ENCODE assay signal across 18 cellular contexts in the genomic region with DNA sequence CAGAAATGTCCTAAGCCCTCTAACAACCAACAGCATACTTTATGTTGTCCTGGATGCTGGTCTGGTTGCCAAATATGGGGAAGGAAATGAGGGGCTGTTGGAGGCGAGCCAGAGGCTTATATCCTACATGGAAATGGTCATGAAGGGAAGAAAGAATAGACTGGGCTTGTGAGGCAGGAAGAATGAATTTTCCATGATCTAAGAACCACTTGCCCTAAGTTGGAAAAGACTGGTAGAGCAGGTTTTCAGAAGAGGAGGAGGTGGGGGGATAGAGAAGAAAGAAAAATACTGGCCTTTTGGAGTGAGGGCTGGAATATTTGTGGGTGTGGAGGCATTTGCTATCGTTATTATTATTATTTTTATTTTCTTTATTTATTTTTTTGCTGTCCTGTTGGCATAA.
"Had no signal": no experiment of that assay in that cellular context is flagged by ENCODE, and none has a peak within 500 bp of the region (broad histone marks: within the 10 kb centered on the region; RNA-seq: fewer than 3 reads in every experiment).

No MANE protein-coding gene starts in this region.

- H3K27me3 Mint-ChIP-seq: stimulated activated naive CD8-positive, alpha-beta T cell treated with anti-CD3 and anti-CD28 coated beads, Interleukin-15, Interleukin-2, amounts not matched to agents 100 ng/mL and 50 ng/mL, for 24 hours had no signal

- H3K4me1 Mint-ChIP-seq: activated CD4-positive, alpha-beta T cell treated with anti-CD3 and anti-CD28 coated beads for 36 hours; activated naive CD4-positive, alpha-beta T cell treated with anti-CD3 and anti-CD28 coated beads, Interleukin-2, amount 50 U/mL, for 24 hours had no signal

- DNase-seq: activated CD4-positive, alpha-beta T cell treated with anti-CD3 and anti-CD28 coated beads for 36 hours; activated CD8-positive, alpha-beta memory T cell treated with anti-CD3 and anti-CD28 coated beads, Interleukin-2, amount 50 U/mL, for 4 hours; activated CD8-positive, alpha-beta T cell treated with anti-CD3 and anti-CD28 coated beads for 36 hours; activated effector memory CD4-positive, alpha-beta T cell treated with anti-CD3 and anti-CD28 coated beads, Interleukin-2, amount 50 U/mL, for 16 hours; activated T-cell treated with anti-CD3 and anti-CD28 coated beads, Interleukin-2, amount 50 U/mL, for 48 hours; caudate nucleus; hypothalamus; kidney; mesendoderm; nephron progenitor cell; psoas muscle; WERI-Rb-1 had no signal

- H3K36me3 Mint-ChIP-seq: activated naive CD4-positive, alpha-beta T cell treated with anti-CD3 and anti-CD28 coated beads, Interleukin-2, amount 50 U/mL, for 24 hours had no signal

- H3K27ac Mint-ChIP-seq: activated CD4-positive, alpha-beta T cell treated with anti-CD3 and anti-CD28 coated beads for 36 hours; activated CD8-positive, alpha-beta T cell treated with anti-CD3 and anti-CD28 coated beads for 36 hours; activated naive CD4-positive, alpha-beta T cell treated with anti-CD3 and anti-CD28 coated beads, Interleukin-2, amount 50 U/mL, for 24 hours; nephron progenitor cell; stimulated activated naive CD8-positive, alpha-beta T cell treated with anti-CD3 and anti-CD28 coated beads, Interleukin-15, Interleukin-2, amounts not matched to agents 100 ng/mL and 50 ng/mL, for 24 hours; T-helper 1 cell treated with Interleukin-12 subunit alpha and Interleukin-12 subunit beta and Interleukin-4 antibody, amounts not matched to agents 30 μg/mL and 1 μg/mL, for 36 hours had no signal

- H3K27ac ChIP-seq: esophagus muscularis mucosa, psoas muscle, right lobe of liver, suprapubic skin, WERI-Rb-1 had no signal

- ATAC-seq: activated CD4-positive, alpha-beta T cell treated with anti-CD3 and anti-CD28 coated beads for 36 hours; activated CD8-positive, alpha-beta T cell treated with anti-CD3 and anti-CD28 coated beads for 36 hours; psoas muscle; right lobe of liver had no signal

- H3K9me3 Mint-ChIP-seq: activated CD8-positive, alpha-beta T cell treated with anti-CD3 and anti-CD28 coated beads for 36 hours; activated naive CD4-positive, alpha-beta T cell treated with anti-CD3 and anti-CD28 coated beads, Interleukin-2, amount 50 U/mL, for 24 hours; stimulated activated naive CD8-positive, alpha-beta T cell treated with anti-CD3 and anti-CD28 coated beads, Interleukin-15, Interleukin-2, amounts not matched to agents 100 ng/mL and 50 ng/mL, for 24 hours; T-helper 1 cell treated with Interleukin-12 subunit alpha and Interleukin-12 subunit beta and Interleukin-4 antibody, amounts not matched to agents 30 μg/mL and 1 μg/mL, for 36 hours had no signal

- H3K4me3 Mint-ChIP-seq: activated CD4-positive, alpha-beta T cell treated with anti-CD3 and anti-CD28 coated beads for 36 hours; activated CD8-positive, alpha-beta T cell treated with anti-CD3 and anti-CD28 coated beads for 36 hours; activated naive CD4-positive, alpha-beta T cell treated with anti-CD3 and anti-CD28 coated beads, Interleukin-2, amount 50 U/mL, for 24 hours; nephron progenitor cell; stimulated activated naive CD8-positive, alpha-beta T cell treated with anti-CD3 and anti-CD28 coated beads, Interleukin-15, Interleukin-2, amounts not matched to agents 100 ng/mL and 50 ng/mL, for 24 hours; T-helper 1 cell treated with Interleukin-12 subunit alpha and Interleukin-12 subunit beta and Interleukin-4 antibody, amounts not matched to agents 30 μg/mL and 1 μg/mL, for 36 hours had no signal
